ENCODE assay signal across 8 cellular contexts in genomic region chr1:27603962-27604578, GRCh38. TPM values are rescaled to one million over a fixed set of nuclear protein-coding genes. Genes with fewer than 3 reads are reported as not detected.
A peak's percentile ranks its signal among the peaks of the same experiment; 100 is the strongest.
DNase-seq lines count a peak whose midpoint lies in the region; ATAC-seq and TF ChIP-seq lines count a peak whose summit lies in the region.

A gene with protein sequence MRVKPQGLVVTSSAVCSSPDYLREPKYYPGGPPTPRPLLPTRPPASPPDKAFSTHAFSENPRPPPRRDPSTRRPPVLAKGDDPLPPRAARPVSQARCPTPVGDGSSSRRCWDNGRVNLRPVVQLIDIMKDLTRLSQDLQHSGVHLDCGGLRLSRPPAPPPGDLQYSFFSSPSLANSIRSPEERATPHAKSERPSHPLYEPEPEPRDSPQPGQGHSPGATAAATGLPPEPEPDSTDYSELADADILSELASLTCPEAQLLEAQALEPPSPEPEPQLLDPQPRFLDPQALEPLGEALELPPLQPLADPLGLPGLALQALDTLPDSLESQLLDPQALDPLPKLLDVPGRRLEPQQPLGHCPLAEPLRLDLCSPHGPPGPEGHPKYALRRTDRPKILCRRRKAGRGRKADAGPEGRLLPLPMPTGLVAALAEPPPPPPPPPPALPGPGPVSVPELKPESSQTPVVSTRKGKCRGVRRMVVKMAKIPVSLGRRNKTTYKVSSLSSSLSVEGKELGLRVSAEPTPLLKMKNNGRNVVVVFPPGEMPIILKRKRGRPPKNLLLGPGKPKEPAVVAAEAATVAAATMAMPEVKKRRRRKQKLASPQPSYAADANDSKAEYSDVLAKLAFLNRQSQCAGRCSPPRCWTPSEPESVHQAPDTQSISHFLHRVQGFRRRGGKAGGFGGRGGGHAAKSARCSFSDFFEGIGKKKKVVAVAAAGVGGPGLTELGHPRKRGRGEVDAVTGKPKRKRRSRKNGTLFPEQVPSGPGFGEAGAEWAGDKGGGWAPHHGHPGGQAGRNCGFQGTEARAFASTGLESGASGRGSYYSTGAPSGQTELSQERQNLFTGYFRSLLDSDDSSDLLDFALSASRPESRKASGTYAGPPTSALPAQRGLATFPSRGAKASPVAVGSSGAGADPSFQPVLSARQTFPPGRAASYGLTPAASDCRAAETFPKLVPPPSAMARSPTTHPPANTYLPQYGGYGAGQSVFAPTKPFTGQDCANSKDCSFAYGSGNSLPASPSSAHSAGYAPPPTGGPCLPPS (N-terminal part only) (minus strand): TSS chr1:27604144. CDS start chr1:27552115, 52,029 bp downstream.

- H3K4me1 ChIP-seq in ascending aorta (peaks cover 25 to 32% of the 10 kb centered on the region in 2 donors), right cardiac atrium (ENCODE audit: control insufficient read depth, insufficient read depth, low read length) (peaks cover 15% of the 10 kb centered on the region), urinary bladder (ENCODE audit: insufficient read depth) (no peaks in the 10 kb centered on the region)

- H3K27me3 ChIP-seq in ascending aorta (no peaks in the 10 kb centered on the region), right cardiac atrium (ENCODE audit: control insufficient read depth, insufficient read depth) (no peaks in the 10 kb centered on the region)

- intact Hi-C loops in ascending aorta (cut with DNase I) (loop anchor here (1.0 to 5.0 kb wide), 4 partner anchors 47 to 303 kb away; partner anchors contain the start of gene WASF2), right cardiac atrium (cut with DNase I) (loop anchor here in 3 of 4 donors (5.0 to 10.0 kb wide), 4 partner anchors 37 to 202 kb away; no protein-coding TSS in a partner anchor)

- DNase-seq in Daoy (ENCODE audit: low read depth) (peak; percentile 96), NCI-H187 treated with DMSO at 0.1 percent for 48 hours (lab: John Stamatoyannopoulos, UW) (peak; percentile 59), T-helper 22 cell (ENCODE audit: low read depth) (peak; percentile 85), ascending aorta (ENCODE audit: low spot score in 2 of 2) (peak; percentile 74 to 95), right cardiac atrium (peak; percentile 93 to 97 (median 96)), pulmonary artery endothelial cell (ENCODE audit: low read depth, low spot score) (peak; percentile 63)

- H3K4me3 ChIP-seq in ascending aorta (peak within 1 kb of the TSS; percentile 74 to 91), right cardiac atrium (ENCODE audit: low read length) (peak within 1 kb of the TSS; percentile 84), urinary bladder (ENCODE audit: low read depth, low read length) (peak within 1 kb of the TSS; percentile 82)

- H3K27ac ChIP-seq in ascending aorta (peak within 1 kb of the TSS; percentile 89 to 91), right cardiac atrium (ENCODE audit: low read length) (peak within 1 kb of the TSS; percentile 83), urinary bladder (ENCODE audit: low read depth) (peak within 1 kb of the TSS; percentile 94)

- H3K36me3 ChIP-seq in ascending aorta = no peaks in the 10 kb centered on the region
- no peaks in the 10 kb centered on the region for H3K36me3 ChIP-seq in urinary bladder (ENCODE audit: insufficient read depth)

- peak in 2 of 3 experiments; percentile 32 to 38 for TF ChIP-seq CTCF in ascending aorta (IDR thresholded peaks at IDR 0.05)

- WGBS in right cardiac atrium = under 1% methylated on average over 65 of the region's 65 CpGs
- WGBS in urinary bladder = under 1% methylated on average over 65 of the region's 65 CpGs

- no peaks in the 10 kb centered on the region for H3K9me3 ChIP-seq in ascending aorta
- no peaks in the 10 kb centered on the region for H3K9me3 ChIP-seq in right cardiac atrium (ENCODE audit: control insufficient read depth, low read length)

- ATAC-seq in HG02610 (IDR thresholded peaks at IDR 0.05; ENCODE audit: unreplicated experiment) (peak; percentile 40), right cardiac atrium (peak; percentile 72 to 76)

RNA-seq across cellular contexts. Expression of the gene that starts here (rescaled TPM):
- total RNA-seq in Daoy (2014; rRNA removed; shearing (Covaris generic)) = 3.8 and 4.7 TPM in 2 replicates
- total RNA-seq in ascending aorta (205 TPM), right cardiac atrium (10 to 100 TPM; 40.4 to 53.5 (median 50.6) TPM), pulmonary artery endothelial cell (4.3 and 7.0 TPM in 2 replicates), urinary bladder (19.0 TPM)
- polyA plus RNA-seq in right cardiac atrium (26.3 TPM), urinary bladder (44.8 TPM)

Comparison
In these comparisons a context has a peak if more than half of its experiments do, and no peak if none do; other contexts are left out.
1. Peak in every context shown above with its lines: DNase-seq, ATAC-seq, H3K4me3 ChIP-seq and H3K27ac ChIP-seq.